In genomic region chr3:158249183-158249582, GRCh38 we compare ENCODE assay signal across 14 cellular contexts.
DNase-seq lines count a peak whose midpoint lies in the region; ATAC-seq and TF ChIP-seq lines count a peak whose summit lies in the region.
"Had no signal": no experiment of that assay in that cellular context is flagged by ENCODE, and none has a peak within 500 bp of the region (broad histone marks: within the 10 kb centered on the region; RNA-seq: fewer than 3 reads in every experiment).

No MANE protein-coding gene starts in this region.

- DNase-seq in G401 (ENCODE audit: low spot score): no peak
- DNase-seq in COR-L47 (lab: John Stamatoyannopoulos, UW): no peak
- DNase-seq in erythroblast (lab: John Stamatoyannopoulos, UW): no peak
- no peak for DNase-seq in NOMO-1 (lab: John Stamatoyannopoulos, UW; ENCODE audit: unreplicated experiment in 2 of 2)
- DNase-seq: activated CD8-positive, alpha-beta memory T cell treated with anti-CD3 and anti-CD28 coated beads, Interleukin-2, amount 50 U/mL, for 48 hours; dorsolateral prefrontal cortex; GDM1; GOT3; heart right ventricle; midbrain had no signal

- no peak for TF ChIP-seq POLR2A in erythroblast (IDR thresholded peaks at IDR 0.05; ENCODE audit: low read length)

- ATAC-seq in GM18498 (IDR thresholded peaks at IDR 0.05; ENCODE audit: unreplicated experiment) (peak; percentile 76), GM19043 (IDR thresholded peaks at IDR 0.05; ENCODE audit: low read depth, unreplicated experiment) (peak; percentile 54), GM21723 (IDR thresholded peaks at IDR 0.05; ENCODE audit: unreplicated experiment) (peak; percentile 82), HG03280 (IDR thresholded peaks at IDR 0.05; ENCODE audit: unreplicated experiment) (peak; percentile 52)

- in situ Hi-C loops in G401 (cut with HindIII; ENCODE audit: low sequenced_read_pairs): no loop called here
